Comparison of ENCODE assay signal across 18 cellular contexts in the genomic region with DNA sequence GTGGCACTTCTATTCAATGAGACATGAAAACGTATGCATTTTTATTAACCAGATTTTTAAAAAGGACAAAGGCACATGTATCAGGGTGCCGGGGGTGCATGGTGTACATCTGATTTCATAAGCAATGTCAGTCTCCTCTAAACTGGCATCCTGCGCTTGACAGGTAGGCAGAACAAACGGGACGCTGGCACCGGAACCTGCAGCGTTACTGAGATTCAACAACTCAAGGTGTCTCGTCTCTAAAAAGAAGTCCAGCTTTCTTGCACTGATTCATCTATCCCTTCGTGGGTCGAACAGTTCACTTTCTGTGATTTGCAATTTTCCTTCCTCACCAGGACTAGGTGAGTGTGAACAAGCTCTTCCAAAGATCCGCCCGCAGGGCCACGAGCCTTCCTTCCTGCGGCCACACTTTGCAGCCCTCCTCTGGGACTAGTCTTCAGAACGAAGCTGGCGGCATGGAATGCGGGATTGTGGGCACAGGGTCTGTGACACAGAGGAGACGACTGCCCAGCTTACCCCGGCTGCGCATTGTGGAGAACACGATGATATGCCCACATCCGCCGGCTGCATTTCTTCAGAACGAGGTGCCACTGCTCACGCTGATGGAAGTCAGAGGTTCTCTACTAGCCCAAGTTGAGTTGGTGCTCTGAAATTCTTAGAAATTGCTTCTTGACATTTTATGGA. TPM values are rescaled to one million over a fixed set of nuclear protein-coding genes. Genes with fewer than 3 reads are reported as not detected.
DNase-seq lines count a peak whose midpoint lies in the region; ATAC-seq and TF ChIP-seq lines count a peak whose summit lies in the region.
"Had no signal": no experiment of that assay in that cellular context is flagged by ENCODE, and none has a peak within 500 bp of the region (broad histone marks: within the 10 kb centered on the region; RNA-seq: fewer than 3 reads in every experiment).

No MANE protein-coding gene starts in this region.

- H3K4me3 ChIP-seq in Peyer's patch = no peak overlapping the region
- H3K4me3 ChIP-seq: SJSA1 had no signal

- H3K27ac ChIP-seq in Peyer's patch = no peak overlapping the region
- H3K27ac ChIP-seq: HL-60, SJSA1 had no signal

- peaks cover 10% of the 10 kb centered on the region for H3K27me3 Mint-ChIP-seq in activated CD8-positive, alpha-beta memory T cell treated with anti-CD3 and anti-CD28 coated beads, Interleukin-2, amount 10 ng/mL, durations not matched to agents 7 days and 5 days

- H3K36me3 Mint-ChIP-seq in activated CD8-positive, alpha-beta memory T cell treated with anti-CD3 and anti-CD28 coated beads, Interleukin-2, amount 10 ng/mL, durations not matched to agents 7 days and 5 days = no peaks in the 10 kb centered on the region

- no peaks in the 10 kb centered on the region for H3K9me3 ChIP-seq in Peyer's patch

- DNase-seq in activated CD8-positive, alpha-beta memory T cell treated with anti-CD3 and anti-CD28 coated beads, Interleukin-2, amount 10 ng/mL, durations not matched to agents 7 days and 5 days = peak; percentile 37
- no peak for DNase-seq in activated CD8-positive, alpha-beta memory T cell treated with anti-CD3 and anti-CD28 coated beads, Interleukin-2, amount 50 U/mL, for 4 hours
- DNase-seq in Peyer's patch (peak in 2 of 3 donors; percentile 26 to 41), islet precursor cell (peak; percentile 45), ureter (ENCODE audit: low spot score) (peak; percentile 1), GF-D8 (lab: John Stamatoyannopoulos, UW) (no peak), AG08395 (ENCODE audit: low spot score) (no peak)
- DNase-seq: C1 segment of cervical spinal cord; CD8-positive, alpha-beta memory T cell; Karpas-422; NCI-H1417 treated with DMSO at 0.1 percent for 48 hours; NCI-H187 treated with DMSO at 0.1 percent for 48 hours had no signal

- no peaks in the 10 kb centered on the region for H3K4me1 Mint-ChIP-seq in activated CD8-positive, alpha-beta memory T cell treated with anti-CD3 and anti-CD28 coated beads, Interleukin-2, amount 10 ng/mL, durations not matched to agents 7 days and 5 days
- H3K4me1 Mint-ChIP-seq: CD8-positive, alpha-beta memory T cell had no signal

- peaks cover 3% of the 10 kb centered on the region for H3K9me3 Mint-ChIP-seq in activated CD8-positive, alpha-beta memory T cell treated with anti-CD3 and anti-CD28 coated beads, Interleukin-2, amount 10 ng/mL, durations not matched to agents 7 days and 5 days (ENCODE audit: low read depth)

- no peak for TF ChIP-seq POLR2A in Peyer's patch (IDR thresholded peaks at IDR 0.05)

- no peaks in the 10 kb centered on the region for H3K4me1 ChIP-seq in Peyer's patch
- H3K4me1 ChIP-seq: SJSA1 had no signal

- ATAC-seq in activated CD8-positive, alpha-beta memory T cell treated with anti-CD3 and anti-CD28 coated beads, Interleukin-2, amount 10 ng/mL, durations not matched to agents 7 days and 5 days = no peak
- ATAC-seq in HG02885 (IDR thresholded peaks at IDR 0.05; ENCODE audit: poor library complexity, unreplicated experiment) = no peak

- peaks cover 0 to 7% of the 10 kb centered on the region in 2 donors for H3K27me3 ChIP-seq in Peyer's patch

- no peak overlapping the region for H3K4me3 Mint-ChIP-seq in activated CD8-positive, alpha-beta memory T cell treated with anti-CD3 and anti-CD28 coated beads, Interleukin-2, amount 10 ng/mL, durations not matched to agents 7 days and 5 days
- H3K4me3 Mint-ChIP-seq: CD8-positive, alpha-beta memory T cell had no signal

- TF ChIP-seq CTCF in Peyer's patch (IDR thresholded peaks at IDR 0.05) = no peak

- H3K36me3 ChIP-seq in Peyer's patch = no peaks in the 10 kb centered on the region
- H3K36me3 ChIP-seq: SJSA1 had no signal

- H3K27ac Mint-ChIP-seq in activated CD8-positive, alpha-beta memory T cell treated with anti-CD3 and anti-CD28 coated beads, Interleukin-2, amount 10 ng/mL, durations not matched to agents 7 days and 5 days = no peak overlapping the region
- H3K27ac Mint-ChIP-seq: CD8-positive, alpha-beta memory T cell had no signal

- CTCF ChIA-PET in activated CD8-positive, alpha-beta memory T cell treated with anti-CD3 and anti-CD28 coated beads, Interleukin-2, amount 10 ng/mL, durations not matched to agents 7 days and 5 days (lab: Charles Lee) = no interaction called here

RNA-seq across cellular contexts. Expression of a gene that starts 7.2 kb away (rescaled TPM):
- under 1 TPM; 0.07 to 0.23 TPM for total RNA-seq in activated CD8-positive, alpha-beta memory T cell treated with anti-CD3 and anti-CD28 coated beads, Interleukin-2, amount 10 ng/mL, durations not matched to agents 7 days and 5 days
- total RNA-seq in Peyer's patch (under 1 TPM in 2 of 4 donors, not detected in 2; 0.40 to 0.70 TPM), ureter (0.57 TPM)
- total RNA-seq: CD8-positive, alpha-beta memory T cell; HT1080; IMR-90; MCF 10A; SJSA1 had no signal

Comparison
In these comparisons a context has a peak if more than half of its experiments do, and no peak if none do; other contexts are left out.
1. DNase-seq: peak in activated CD8-positive, alpha-beta memory T cell treated with anti-CD3 and anti-CD28 coated beads, Interleukin-2, amount 10 ng/mL, durations not matched to agents 7 days and 5 days (single experiment), Peyer's patch (2 of 3), islet precursor cell (single experiment) and ureter (single experiment); none in activated CD8-positive, alpha-beta memory T cell treated with anti-CD3 and anti-CD28 coated beads, Interleukin-2, amount 50 U/mL, for 4 hours (single experiment), GF-D8 (single experiment) and AG08395 (single experiment).